ENCODE assay signal across 7 cellular contexts in genomic region chr10:929965-930364, GRCh38. TPM values are rescaled to one million over a fixed set of nuclear protein-coding genes. Genes with fewer than 3 reads are reported as not detected.
DNase-seq lines count a peak whose midpoint lies in the region; ATAC-seq, FAIRE-seq and TF ChIP-seq lines count a peak whose summit lies in the region.

No MANE protein-coding gene starts in this region.

- ATAC-seq in GM19324 (IDR thresholded peaks at IDR 0.05; ENCODE audit: low FRiP score, unreplicated experiment) (peak; percentile 27), K562 (0 out of 3 replicates have a peak, but pooled peaks have one; percentile 12), GM19351 (IDR thresholded peaks at IDR 0.05; ENCODE audit: unreplicated experiment) (no peak), HG02588 (IDR thresholded peaks at IDR 0.05; ENCODE audit: unreplicated experiment) (no peak)

- no peak for TF ChIP-seq CTCF in K562 (IDR thresholded peaks at IDR 0.05 in 2 of 3, conservative IDR thresholded peaks at IDR 0.05 in 1 of 3; ENCODE audit: insufficient read depth in 2 of 3, low read depth in 1 of 3, low read length in 3 of 3)

- no peak overlapping the region for H2AFZ ChIP-seq in K562 (ENCODE audit: low read depth, low read length)

- no peaks in the 10 kb centered on the region for H3K9me3 ChIP-seq in KOPT-K1 (ENCODE audit: insufficient read depth, low read length, poor library complexity, severe bottlenecking)
- no peaks in the 10 kb centered on the region for H3K9me3 ChIP-seq in K562 (replicated peaks; ENCODE audit: control insufficient read depth, insufficient read depth, low read depth, low read length)
- no peaks in the 10 kb centered on the region for H3K9me3 ChIP-seq in mononuclear cell (ENCODE audit: low read depth, low read length)

- TSS peak; percentile 49 for BruUV-seq in K562 (replicated peaks; lab: Mats Ljungman, UMichigan)

- CTCF ChIA-PET in K562 (lab: Yijun Ruan, JAX; ENCODE audit: low intra/inter-chr PET ratio), result no interaction called here

- TF ChIP-seq RAD21 in K562 (CRISPR knock-in tag; conservative IDR thresholded peaks at IDR 0.05 in 1 of 2, IDR thresholded peaks at IDR 0.05 in 1 of 2), result no peak

- peak overlapping the region; percentile 78 to 95 for H3K9ac ChIP-seq in K562 (ENCODE audit: insufficient read depth in 1 of 2, low read depth in 2 of 2, low read length in 2 of 2)

- H3K4me2 ChIP-seq in K562 (ENCODE audit: insufficient read depth, low read length), result peak overlapping the region; percentile 88

- DNase-seq in K562 (ENCODE audit: extremely low read depth in 1 of 4, low spot score in 3 of 4) (no peak), HCEC 1CT (no peak)

- no peak for FAIRE-seq in K562 (lab: Jason Lieb, UNC)

- H4K20me1 ChIP-seq in K562 (replicated peaks; ENCODE audit: control insufficient read depth, insufficient read depth, low read length), result peaks cover 40% of the 10 kb centered on the region

- no peak for TF ChIP-seq EP300 in K562 (IDR thresholded peaks at IDR 0.05; ENCODE audit: low read length)

- no peak for TF ChIP-seq POLR2A in K562 (conservative IDR thresholded peaks at IDR 0.05)

- peaks cover 66% of the 10 kb centered on the region for H3K79me2 ChIP-seq in K562 (ENCODE audit: control insufficient read depth, insufficient read depth, low read length)

- H3K27ac ChIP-seq in KOPT-K1 (ENCODE audit: low read depth, low read length, poor library complexity, severe bottlenecking), result peak overlapping the region; percentile 71
- peak overlapping the region; percentile 84 for H3K27ac ChIP-seq in K562 (ENCODE audit: extremely low read depth, low read depth, low read length)

- H3K36me3 ChIP-seq in KOPT-K1 (ENCODE audit: insufficient read depth, low read length) (peaks cover 36% of the 10 kb centered on the region), K562 (ENCODE audit: control insufficient read depth, insufficient read depth, low read length) (peaks cover 44% of the 10 kb centered on the region)

- peaks cover 18 to 21% of the 10 kb centered on the region in 2 experiments for H3K4me1 ChIP-seq in K562 (replicated peaks in 1 of 2; ENCODE audit: control insufficient read depth in 2 of 2, insufficient read depth in 2 of 2, low read length in 2 of 2)
- H3K4me1 ChIP-seq in mononuclear cell (ENCODE audit: insufficient read depth, low read length), result peaks cover 37% of the 10 kb centered on the region

- intact Hi-C loops in K562 (cut with micrococcal nuclease), result loop anchor here (5.0 to 10.0 kb wide), 2 partner anchors 57 to 125 kb away; partner anchors contain the start of genes GTPBP4 and WDR37

- in situ Hi-C loops in K562 (cut with MboI), result loop anchor here (5.0 kb wide), 1 partner anchor 57 kb away; the partner anchor contains the start of gene GTPBP4

- 0% methylated on average over 4 of the region's 4 CpGs for WGBS in K562 (ENCODE audit: insufficient coverage, low coverage, missing lambda C conversion rate)

- H3K4me3 ChIP-seq in K562 (peak overlapping the region; percentile 97), mononuclear cell (ENCODE audit: low read length) (peak overlapping the region; percentile 57)

- H3K9me1 ChIP-seq in K562 (ENCODE audit: control insufficient read depth, insufficient read depth, low read length), result peaks cover 4% of the 10 kb centered on the region

- POLR2A ChIA-PET in K562 (lab: Yijun Ruan, JAX), result interaction anchor here (1.0 to 1.2 kb wide), 3 partner anchors 11 to 18 kb away, joined by 3 to 7 read pairs (median 3); no protein-coding TSS in a partner anchor

- H3K27me3 ChIP-seq in K562 (ENCODE audit: control insufficient read depth in 2 of 2, insufficient read depth in 2 of 2, low read length in 2 of 2) (no peaks in the 10 kb centered on the region), mononuclear cell (ENCODE audit: insufficient read depth, low read length) (no peaks in the 10 kb centered on the region)

TF ChIP-seq in K562, 482 proteins besides CTCF, POLR2A, EP300 and RAD21:
- no peak for TF ChIP-seq GTF2B (IDR thresholded peaks at IDR 0.05; ENCODE audit: extremely low read depth, insufficient read length)
- no peak for TF ChIP-seq JUNB (CRISPR knock-in tag; conservative IDR thresholded peaks at IDR 0.05)
- TF ChIP-seq ZSCAN29 (IDR thresholded peaks at IDR 0.05), result no peak
- no peak for TF ChIP-seq BRD4 (IDR thresholded peaks at IDR 0.05)
- peak; percentile 17; the same call in 1 of the 2 replicates for TF ChIP-seq C11orf30 (IDR thresholded peaks at IDR 0.05; ENCODE audit: low read depth)
- TF ChIP-seq ZKSCAN8 (CRISPR knock-in tag; IDR thresholded peaks at IDR 0.05), result no peak
- no peak for TF ChIP-seq ARID2 (IDR thresholded peaks at IDR 0.05)
- peak; percentile 7; the same call in 1 of the 2 replicates for TF ChIP-seq USF2 (CRISPR knock-in tag; IDR thresholded peaks at IDR 0.05)

RNA-seq across cellular contexts. Expression of gene LARP4B, which starts 1.5 kb away (rescaled TPM):
- 210 and 214 TPM in 2 replicates for total RNA-seq in K562 (2011; cell fraction: chromatin; rRNA removed; ENCODE audit: low replicate concordance)
- total RNA-seq in K562 (2011; cell fraction: nucleolus; rRNA removed), result 107 and 116 TPM in 2 replicates
- total RNA-seq in K562 (2011; cell fraction: nucleoplasm; rRNA removed), result 149 and 184 TPM in 2 replicates
- total RNA-seq in K562 (2014; rRNA removed) (48.4 and 61.7 TPM in 2 replicates), K562 (2014; rRNA removed; fragmentation: Illumina TruSeq; extraction: Trizol) (28.3 and 28.6 TPM in 2 replicates), K562 (2015; rRNA removed; fragmentation: Illumina TruSeq; extraction: Trizol) (37.3 and 39.0 TPM in 2 replicates), K562 (2021) (128 and 130 TPM in 2 replicates), mononuclear cell (13.6 TPM)
- polyA plus RNA-seq in K562 (2011; rRNA removed) (63.1 and 64.1 TPM in 2 replicates), K562 (2014; fragmentation: Illumina TruSeq; extraction: Trizol) (38.5 and 44.0 TPM in 2 replicates), K562 (2014; fragmentation: Nextera tagmentation; extraction: Ambion mirVana) (10 to 100 TPM; 11.8 to 21.0 TPM), K562 (2014; rRNA removed) (42.6 and 46.6 TPM in 2 replicates)
- 38.4 and 38.9 TPM in 2 replicates for polyA plus RNA-seq in K562 (2011; cell fraction: cytosol; rRNA removed)
- 106 and 107 TPM in 2 replicates for polyA plus RNA-seq in K562 (2011; cell fraction: nucleus; rRNA removed)
- 21.5 and 41.5 TPM in 2 replicates for polyA plus RNA-seq in K562 (2012)
- 95.3 and 108 TPM in 2 replicates for polyA minus RNA-seq in K562 (2011; rRNA and poly(A)+ RNA removed)
- 55.8 and 69.2 TPM in 2 replicates for polyA minus RNA-seq in K562 (2011; cell fraction: cytosol; rRNA and poly(A)+ RNA removed)
- polyA minus RNA-seq in K562 (2011; cell fraction: nucleus; rRNA and poly(A)+ RNA removed), result 70.0 and 104 TPM in 2 replicates

RNA-seq across cellular contexts. Expression of gene GTPBP4, which starts 58.3 kb away (rescaled TPM):
- 152 and 161 TPM in 2 replicates for total RNA-seq in K562 (2011; cell fraction: chromatin; rRNA removed; ENCODE audit: low replicate concordance)
- 89.4 and 92.6 TPM in 2 replicates for total RNA-seq in K562 (2011; cell fraction: nucleolus; rRNA removed)
- 101 and 119 TPM in 2 replicates for total RNA-seq in K562 (2011; cell fraction: nucleoplasm; rRNA removed)
- total RNA-seq in K562 (2014; rRNA removed) (139 and 155 TPM in 2 replicates), K562 (2014; rRNA removed; fragmentation: Illumina TruSeq; extraction: Trizol) (147 and 176 TPM in 2 replicates), K562 (2015; rRNA removed; fragmentation: Illumina TruSeq; extraction: Trizol) (119 and 121 TPM in 2 replicates), K562 (2021) (113 and 128 TPM in 2 replicates), mononuclear cell (42.3 TPM)
- polyA plus RNA-seq in K562 (2011; rRNA removed) (63.2 and 79.0 TPM in 2 replicates), K562 (2014; fragmentation: Illumina TruSeq; extraction: Trizol) (102 and 118 TPM in 2 replicates), K562 (2014; fragmentation: Nextera tagmentation; extraction: Ambion mirVana) (100 to 1,000 TPM in 1 of 2 experiments, 10 to 100 TPM in 1; 88.2 to 128 TPM), K562 (2014; rRNA removed) (135 TPM in 2 replicates)
- polyA plus RNA-seq in K562 (2011; cell fraction: cytosol; rRNA removed), result 23.3 and 31.7 TPM in 2 replicates
- 66.4 and 72.5 TPM in 2 replicates for polyA plus RNA-seq in K562 (2011; cell fraction: nucleus; rRNA removed)
- polyA plus RNA-seq in K562 (2012), result 54.3 and 75.5 TPM in 2 replicates
- 51.2 and 60.2 TPM in 2 replicates for polyA minus RNA-seq in K562 (2011; rRNA and poly(A)+ RNA removed)
- 24.7 and 30.6 TPM in 2 replicates for polyA minus RNA-seq in K562 (2011; cell fraction: cytosol; rRNA and poly(A)+ RNA removed)
- polyA minus RNA-seq in K562 (2011; cell fraction: nucleus; rRNA and poly(A)+ RNA removed), result 42.3 and 61.3 TPM in 2 replicates

Comparison
In these comparisons a context has a peak if more than half of its experiments do, and no peak if none do; other contexts are left out.
1. ATAC-seq: peak in GM19324 (single experiment) and K562 (single experiment); none in GM19351 (single experiment) and HG02588 (single experiment).